ENCODE assay signal across 1 cellular context in the genomic region with DNA sequence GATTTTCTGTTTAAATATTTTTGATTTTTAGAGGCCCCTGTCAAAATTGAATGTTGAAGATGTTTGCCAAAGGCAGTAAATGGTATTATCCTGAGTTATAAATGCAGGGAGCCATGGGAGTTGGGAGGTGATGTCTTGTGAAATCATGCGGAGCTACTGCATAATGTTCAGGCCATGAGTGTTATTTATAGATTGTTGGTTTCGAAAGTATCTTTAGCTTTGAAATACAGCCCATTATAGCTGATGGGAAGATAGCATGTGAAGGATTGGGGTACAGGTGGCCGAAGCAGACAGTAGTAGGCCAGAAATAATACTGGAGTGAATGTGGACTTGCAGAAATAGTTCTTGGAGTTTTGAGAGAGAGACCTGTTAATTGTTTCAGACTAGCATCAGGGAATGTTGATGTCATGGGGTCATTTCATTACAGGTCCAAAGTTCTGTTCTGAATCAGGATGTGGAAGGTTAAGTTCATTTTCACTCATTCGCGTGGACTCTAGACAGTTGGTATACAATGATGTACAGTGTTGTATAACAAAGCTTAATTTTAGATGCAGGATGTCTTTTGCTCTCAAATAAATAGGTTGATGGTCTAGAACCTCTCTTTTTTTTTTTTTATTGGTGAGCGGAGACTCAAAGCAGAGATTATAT.
TF ChIP-seq lines count a peak whose summit lies in the region.

No MANE protein-coding gene starts in this region.

TF ChIP-seq in HepG2, 621 proteins besides CTCF, POLR2A, EP300 and RAD21 (continued from another document):
- TF ChIP-seq, protein P1, sequence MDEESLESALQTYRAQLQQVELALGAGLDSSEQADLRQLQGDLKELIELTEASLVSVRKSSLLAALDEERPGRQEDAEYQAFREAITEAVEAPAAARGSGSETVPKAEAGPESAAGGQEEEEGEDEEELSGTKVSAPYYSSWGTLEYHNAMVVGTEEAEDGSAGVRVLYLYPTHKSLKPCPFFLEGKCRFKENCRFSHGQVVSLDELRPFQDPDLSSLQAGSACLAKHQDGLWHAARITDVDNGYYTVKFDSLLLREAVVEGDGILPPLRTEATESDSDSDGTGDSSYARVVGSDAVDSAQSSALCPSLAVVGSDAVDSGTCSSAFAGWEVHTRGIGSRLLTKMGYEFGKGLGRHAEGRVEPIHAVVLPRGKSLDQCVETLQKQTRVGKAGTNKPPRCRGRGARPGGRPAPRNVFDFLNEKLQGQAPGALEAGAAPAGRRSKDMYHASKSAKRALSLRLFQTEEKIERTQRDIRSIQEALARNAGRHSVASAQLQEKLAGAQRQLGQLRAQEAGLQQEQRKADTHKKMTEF (CRISPR knock-in tag; IDR thresholded peaks at IDR 0.05): peak; percentile 68
- TF ChIP-seq FOXA3 (CRISPR knock-in tag; IDR thresholded peaks at IDR 0.05): peak; percentile 46
- TF ChIP-seq HNRNPUL1 (IDR thresholded peaks at IDR 0.05; ENCODE audit: low read depth, low read length): no peak
- 0 out of 4 replicates have a peak, but pooled peaks of 1 of the 2 experiments have one; percentile 16 for TF ChIP-seq KLF16 (CRISPR knock-in tag; IDR thresholded peaks at IDR 0.05)
- 0 out of 2 replicates have a peak, but pooled peaks have one; percentile 39 for TF ChIP-seq MBD4 (IDR thresholded peaks at IDR 0.05; ENCODE audit: borderline replicate concordance, low read length)
- TF ChIP-seq ATM (IDR thresholded peaks at IDR 0.05; ENCODE audit: borderline replicate concordance): peak; percentile 97; the same call in 1 of the 2 replicates
- no peak; the same call in 1 of the 2 replicates for TF ChIP-seq CREB1 (IDR thresholded peaks at IDR 0.05)
- TF ChIP-seq CREB1 (CRISPR knock-in tag; IDR thresholded peaks at IDR 0.05): peak; percentile 42; the same call in 1 of the 2 replicates
- no peak for TF ChIP-seq FOXM1 (CRISPR knock-in tag; IDR thresholded peaks at IDR 0.05)
- TF ChIP-seq, protein P2, sequence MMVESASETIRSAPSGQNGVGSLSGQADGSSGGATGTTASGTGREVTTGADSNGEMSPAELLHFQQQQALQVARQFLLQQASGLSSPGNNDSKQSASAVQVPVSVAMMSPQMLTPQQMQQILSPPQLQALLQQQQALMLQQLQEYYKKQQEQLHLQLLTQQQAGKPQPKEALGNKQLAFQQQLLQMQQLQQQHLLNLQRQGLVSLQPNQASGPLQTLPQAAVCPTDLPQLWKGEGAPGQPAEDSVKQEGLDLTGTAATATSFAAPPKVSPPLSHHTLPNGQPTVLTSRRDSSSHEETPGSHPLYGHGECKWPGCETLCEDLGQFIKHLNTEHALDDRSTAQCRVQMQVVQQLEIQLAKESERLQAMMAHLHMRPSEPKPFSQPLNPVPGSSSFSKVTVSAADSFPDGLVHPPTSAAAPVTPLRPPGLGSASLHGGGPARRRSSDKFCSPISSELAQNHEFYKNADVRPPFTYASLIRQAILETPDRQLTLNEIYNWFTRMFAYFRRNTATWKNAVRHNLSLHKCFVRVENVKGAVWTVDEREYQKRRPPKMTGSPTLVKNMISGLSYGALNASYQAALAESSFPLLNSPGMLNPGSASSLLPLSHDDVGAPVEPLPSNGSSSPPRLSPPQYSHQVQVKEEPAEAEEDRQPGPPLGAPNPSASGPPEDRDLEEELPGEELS (CRISPR knock-in tag; IDR thresholded peaks at IDR 0.05): peak; percentile 45; the same call in 1 of the 2 replicates
- TF ChIP-seq, protein P3, sequence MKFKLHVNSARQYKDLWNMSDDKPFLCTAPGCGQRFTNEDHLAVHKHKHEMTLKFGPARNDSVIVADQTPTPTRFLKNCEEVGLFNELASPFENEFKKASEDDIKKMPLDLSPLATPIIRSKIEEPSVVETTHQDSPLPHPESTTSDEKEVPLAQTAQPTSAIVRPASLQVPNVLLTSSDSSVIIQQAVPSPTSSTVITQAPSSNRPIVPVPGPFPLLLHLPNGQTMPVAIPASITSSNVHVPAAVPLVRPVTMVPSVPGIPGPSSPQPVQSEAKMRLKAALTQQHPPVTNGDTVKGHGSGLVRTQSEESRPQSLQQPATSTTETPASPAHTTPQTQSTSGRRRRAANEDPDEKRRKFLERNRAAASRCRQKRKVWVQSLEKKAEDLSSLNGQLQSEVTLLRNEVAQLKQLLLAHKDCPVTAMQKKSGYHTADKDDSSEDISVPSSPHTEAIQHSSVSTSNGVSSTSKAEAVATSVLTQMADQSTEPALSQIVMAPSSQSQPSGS (CRISPR knock-in tag; IDR thresholded peaks at IDR 0.05): peak; percentile 76
- TF ChIP-seq NR2F2 (IDR thresholded peaks at IDR 0.05; ENCODE audit: borderline replicate concordance, low read depth): peak; percentile 59
- peak; percentile 71; the same call in 1 of the 2 replicates for TF ChIP-seq FOXK1 (CRISPR knock-in tag; IDR thresholded peaks at IDR 0.05; ENCODE audit: borderline replicate concordance, low read depth)
- peak; percentile 70; the same call in 1 of the 2 replicates for TF ChIP-seq ATF7 (IDR thresholded peaks at IDR 0.05)
- no peak; the same call in 1 of the 2 replicates for TF ChIP-seq ATF7 (CRISPR knock-in tag; IDR thresholded peaks at IDR 0.05)
- no peak for TF ChIP-seq DNMT1 (CRISPR knock-in tag; IDR thresholded peaks at IDR 0.05)
- TF ChIP-seq NR2C2 (CRISPR knock-in tag; IDR thresholded peaks at IDR 0.05; ENCODE audit: borderline replicate concordance): peak; percentile 48
- peak; percentile 31; the same call in 1 of the 2 replicates for TF ChIP-seq MIER3 (CRISPR knock-in tag; IDR thresholded peaks at IDR 0.05; ENCODE audit: borderline replicate concordance)
- TF ChIP-seq TCF7 (IDR thresholded peaks at IDR 0.05; ENCODE audit: low read depth): 0 out of 2 replicates have a peak, but pooled peaks have one; percentile 14
- peak; percentile 95 for TF ChIP-seq RARA (CRISPR knock-in tag; IDR thresholded peaks at IDR 0.05)
- peak; percentile 98 for TF ChIP-seq NCOR1 (IDR thresholded peaks at IDR 0.05; ENCODE audit: borderline replicate concordance, low read length)
- TF ChIP-seq DNMT3B (CRISPR knock-in tag; conservative IDR thresholded peaks at IDR 0.05): no peak
- no peak; the same call in 1 of the 2 replicates for TF ChIP-seq HOXA5 (CRISPR knock-in tag; IDR thresholded peaks at IDR 0.05)
- TF ChIP-seq SKI (IDR thresholded peaks at IDR 0.05; ENCODE audit: partially characterized antibody): peak; percentile 100
- peak; percentile 67 for TF ChIP-seq HNF4G (IDR thresholded peaks at IDR 0.05; ENCODE audit: borderline replicate concordance, low read depth, low read length)
- peak; percentile 33; the same call in 1 of the 2 replicates for TF ChIP-seq HNF4G (CRISPR knock-in tag; IDR thresholded peaks at IDR 0.05; ENCODE audit: borderline replicate concordance, low read depth)
- peak; percentile 33 for TF ChIP-seq GATAD2A (CRISPR knock-in tag; IDR thresholded peaks at IDR 0.05)
- TF ChIP-seq, protein P4, sequence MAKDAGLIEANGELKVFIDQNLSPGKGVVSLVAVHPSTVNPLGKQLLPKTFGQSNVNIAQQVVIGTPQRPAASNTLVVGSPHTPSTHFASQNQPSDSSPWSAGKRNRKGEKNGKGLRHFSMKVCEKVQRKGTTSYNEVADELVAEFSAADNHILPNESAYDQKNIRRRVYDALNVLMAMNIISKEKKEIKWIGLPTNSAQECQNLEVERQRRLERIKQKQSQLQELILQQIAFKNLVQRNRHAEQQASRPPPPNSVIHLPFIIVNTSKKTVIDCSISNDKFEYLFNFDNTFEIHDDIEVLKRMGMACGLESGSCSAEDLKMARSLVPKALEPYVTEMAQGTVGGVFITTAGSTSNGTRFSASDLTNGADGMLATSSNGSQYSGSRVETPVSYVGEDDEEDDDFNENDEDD (CRISPR knock-in tag; IDR thresholded peaks at IDR 0.05; ENCODE audit: borderline replicate concordance): no peak
- peak; percentile 39; the same call in 1 of the 2 replicates for TF ChIP-seq ELF3 (CRISPR knock-in tag; IDR thresholded peaks at IDR 0.05)
- TF ChIP-seq ZFX (CRISPR knock-in tag; IDR thresholded peaks at IDR 0.05; ENCODE audit: low read depth): 0 out of 2 replicates have a peak, but pooled peaks have one; percentile 18
- TF ChIP-seq TBL1XR1 (IDR thresholded peaks at IDR 0.05; ENCODE audit: borderline replicate concordance, low read length, partially characterized antibody): peak; percentile 99
- TF ChIP-seq, protein P5, sequence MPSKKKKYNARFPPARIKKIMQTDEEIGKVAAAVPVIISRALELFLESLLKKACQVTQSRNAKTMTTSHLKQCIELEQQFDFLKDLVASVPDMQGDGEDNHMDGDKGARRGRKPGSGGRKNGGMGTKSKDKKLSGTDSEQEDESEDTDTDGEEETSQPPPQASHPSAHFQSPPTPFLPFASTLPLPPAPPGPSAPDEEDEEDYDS (CRISPR knock-in tag; IDR thresholded peaks at IDR 0.05): 0 out of 2 replicates have a peak, but pooled peaks have one; percentile 13
- no peak for TF ChIP-seq YY1 (IDR thresholded peaks at IDR 0.05; ENCODE audit: insufficient read depth, insufficient replicate concordance, low read depth, low read length)
- peak; percentile 48 to 85; a peak in 3 of 4 replicates for TF ChIP-seq NR2F1 (CRISPR knock-in tag; IDR thresholded peaks at IDR 0.05)
- TF ChIP-seq TEAD3 (CRISPR knock-in tag; optimal IDR thresholded peaks at IDR 0.05; ENCODE audit: borderline replicate concordance): peak; percentile 55
- peak; percentile 71 for TF ChIP-seq NR2F6 (IDR thresholded peaks at IDR 0.05)
- peak; percentile 85 for TF ChIP-seq NR2F6 (CRISPR knock-in tag; IDR thresholded peaks at IDR 0.05)
- no peak for TF ChIP-seq HOXA3 (CRISPR knock-in tag; IDR thresholded peaks at IDR 0.05)
- 0 out of 2 replicates have a peak, but pooled peaks have one; percentile 34 for TF ChIP-seq FOSL2 (CRISPR knock-in tag; IDR thresholded peaks at IDR 0.05)
- peak; percentile 79; the same call in 1 of the 2 replicates for TF ChIP-seq MIXL1 (CRISPR knock-in tag; IDR thresholded peaks at IDR 0.05)
- peak; percentile 53; the same call in 1 of the 2 replicates for TF ChIP-seq HMG20A (CRISPR knock-in tag; IDR thresholded peaks at IDR 0.05; ENCODE audit: borderline replicate concordance)
- TF ChIP-seq TSC22D2 (CRISPR knock-in tag; IDR thresholded peaks at IDR 0.05; ENCODE audit: borderline replicate concordance): no peak
- no peak for TF ChIP-seq SRY (CRISPR knock-in tag; IDR thresholded peaks at IDR 0.05)
- TF ChIP-seq ESRRA (CRISPR knock-in tag; IDR thresholded peaks at IDR 0.05; ENCODE audit: low read depth): peak; percentile 71; the same call in 1 of the 2 replicates
- peak; percentile 49; the same call in 1 of the 2 replicates for TF ChIP-seq TBX3 (IDR thresholded peaks at IDR 0.05; ENCODE audit: borderline replicate concordance)
- TF ChIP-seq RXRB (CRISPR knock-in tag; IDR thresholded peaks at IDR 0.05; ENCODE audit: borderline replicate concordance): peak; percentile 90
- TF ChIP-seq DPF2 (CRISPR knock-in tag; IDR thresholded peaks at IDR 0.05; ENCODE audit: borderline replicate concordance, low read depth): peak; percentile 40; the same call in 1 of the 2 replicates
- TF ChIP-seq SOX5 (CRISPR knock-in tag; IDR thresholded peaks at IDR 0.05; ENCODE audit: borderline replicate concordance): peak; percentile 57; the same call in 1 of the 2 replicates
- TF ChIP-seq PITX1 (CRISPR knock-in tag; IDR thresholded peaks at IDR 0.05): no peak
- TF ChIP-seq CREM (IDR thresholded peaks at IDR 0.05): peak; percentile 64; the same call in 1 of the 2 replicates
- no peak for TF ChIP-seq CREM (CRISPR knock-in tag; IDR thresholded peaks at IDR 0.05)
- no peak for TF ChIP-seq NR1H2 (CRISPR knock-in tag; IDR thresholded peaks at IDR 0.05; ENCODE audit: borderline replicate concordance, low read depth)
- TF ChIP-seq ATF1 (CRISPR knock-in tag; IDR thresholded peaks at IDR 0.05): 0 out of 2 replicates have a peak, but pooled peaks have one; percentile 45
- TF ChIP-seq, protein P6, sequence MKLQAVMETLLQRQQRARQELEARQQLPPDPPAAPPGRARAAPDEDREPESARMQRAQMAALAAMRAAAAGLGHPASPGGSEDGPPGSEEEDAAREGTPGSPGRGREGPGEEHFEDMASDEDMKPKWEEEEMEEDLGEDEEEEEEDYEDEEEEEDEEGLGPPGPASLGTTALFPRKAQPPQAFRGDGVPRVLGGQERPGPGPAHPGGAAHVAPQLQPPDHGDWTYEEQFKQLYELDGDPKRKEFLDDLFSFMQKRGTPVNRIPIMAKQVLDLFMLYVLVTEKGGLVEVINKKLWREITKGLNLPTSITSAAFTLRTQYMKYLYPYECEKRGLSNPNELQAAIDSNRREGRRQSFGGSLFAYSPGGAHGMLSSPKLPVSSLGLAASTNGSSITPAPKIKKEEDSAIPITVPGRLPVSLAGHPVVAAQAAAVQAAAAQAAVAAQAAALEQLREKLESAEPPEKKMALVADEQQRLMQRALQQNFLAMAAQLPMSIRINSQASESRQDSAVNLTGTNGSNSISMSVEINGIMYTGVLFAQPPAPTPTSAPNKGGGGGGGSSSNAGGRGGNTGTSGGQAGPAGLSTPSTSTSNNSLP (IDR thresholded peaks at IDR 0.05; ENCODE audit: low read depth, low read length): peak; percentile 84
- TF ChIP-seq ZNF614 (CRISPR knock-in tag; IDR thresholded peaks at IDR 0.05; ENCODE audit: borderline replicate concordance): 0 out of 2 replicates have a peak, but pooled peaks have one; percentile 43
- TF ChIP-seq PPARG (CRISPR knock-in tag; conservative IDR thresholded peaks at IDR 0.05): 0 out of 2 replicates have a peak, but pooled peaks have one; percentile 29
- peak; percentile 53; the same call in 1 of the 2 replicates for TF ChIP-seq HDAC1 (CRISPR knock-in tag; IDR thresholded peaks at IDR 0.05)
TF ChIP-seq in HepG2: peak in this region for 70.
